ENCODE assay signal across 10 cellular contexts in the genomic region with DNA sequence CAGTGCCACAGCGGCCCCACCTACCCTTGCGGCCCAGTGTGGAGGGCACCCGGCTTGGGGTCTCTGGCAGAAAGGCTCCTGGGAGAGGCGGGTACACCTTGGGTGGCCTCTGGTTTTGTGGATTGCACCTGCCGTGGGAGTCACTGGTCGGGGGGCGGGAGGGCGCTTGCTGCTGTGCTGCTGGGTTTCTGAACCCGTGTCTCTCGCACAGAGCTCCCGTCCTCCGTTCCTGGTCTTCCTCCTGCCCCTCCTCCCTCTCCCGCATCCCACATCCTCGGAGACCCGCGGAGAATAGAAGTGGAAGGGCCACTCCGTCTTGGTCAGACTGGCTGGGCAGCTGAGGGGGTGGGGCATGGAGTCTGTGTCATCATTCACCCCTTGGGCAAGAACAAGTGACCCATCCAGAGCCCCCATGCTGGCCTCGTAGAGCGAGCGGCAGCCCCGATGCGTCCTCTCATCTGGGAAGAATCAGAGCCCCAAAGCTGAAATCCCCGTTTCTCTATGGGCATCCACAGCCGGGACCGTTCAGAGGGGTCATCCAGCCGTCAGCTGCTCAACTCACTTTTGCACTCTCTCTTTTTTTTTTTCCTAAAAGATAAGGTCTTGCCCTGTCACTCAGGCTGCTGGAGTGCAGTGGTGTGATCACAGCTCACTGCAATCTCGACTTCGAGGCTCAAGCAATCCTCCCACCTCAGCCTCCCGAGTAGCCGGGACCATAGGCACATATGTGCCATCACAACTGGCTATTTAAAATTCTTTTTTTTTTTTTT. TPM values are rescaled to one million over a fixed set of nuclear protein-coding genes. Genes with fewer than 3 reads are reported as not detected.
DNase-seq lines count a peak whose midpoint lies in the region; ATAC-seq and TF ChIP-seq lines count a peak whose summit lies in the region.
"Had no signal": no experiment of that assay in that cellular context is flagged by ENCODE, and none has a peak within 500 bp of the region (broad histone marks: within the 10 kb centered on the region; RNA-seq: fewer than 3 reads in every experiment).

No MANE protein-coding gene starts in this region.

- CTCF ChIA-PET in activated naive CD4-positive, alpha-beta T cell treated with anti-CD3 and anti-CD28 coated beads for 36 hours (lab: Charles Lee) = interaction anchor here (0.6 to 2.0 kb wide), 3 partner anchors 29 to 1184 kb away, joined by 3 to 6 read pairs (median 4); no protein-coding TSS in a partner anchor

- no peak for ATAC-seq in activated naive CD4-positive, alpha-beta T cell treated with anti-CD3 and anti-CD28 coated beads, Interleukin-2, amount 50 U/mL, for 72 hours
- no peak for ATAC-seq in mucosa of descending colon
- no peak for ATAC-seq in HG03457 (IDR thresholded peaks at IDR 0.05; ENCODE audit: unreplicated experiment)

- intact Hi-C loops in activated naive CD4-positive, alpha-beta T cell treated with anti-CD3 and anti-CD28 coated beads for 36 hours (cut with micrococcal nuclease) = no loop called here
- intact Hi-C loops in breast epithelium (cut with DNase I; ENCODE audit: low total_unique reads) (no loop called here), mucosa of descending colon (cut with DNase I, micrococcal nuclease) (no loop called here)

- H3K27me3 ChIP-seq in breast epithelium = no peaks in the 10 kb centered on the region

- H3K36me3 Mint-ChIP-seq in activated naive CD4-positive, alpha-beta T cell treated with anti-CD3 and anti-CD28 coated beads for 36 hours (ENCODE audit: low read depth) = peaks cover 2% of the 10 kb centered on the region
- H3K36me3 Mint-ChIP-seq in activated naive CD4-positive, alpha-beta T cell treated with anti-CD3 and anti-CD28 coated beads, Interleukin-2, amount 50 U/mL, for 72 hours = peaks cover 6 to 9% of the 10 kb centered on the region in 2 donors
- H3K36me3 Mint-ChIP-seq in type B pancreatic cell = no peaks in the 10 kb centered on the region

- no peaks in the 10 kb centered on the region for H3K36me3 ChIP-seq in breast epithelium
- H3K36me3 ChIP-seq in mucosa of descending colon (ENCODE audit: low read depth) = no peaks in the 10 kb centered on the region

- no peaks in the 10 kb centered on the region for H3K9me3 Mint-ChIP-seq in activated naive CD4-positive, alpha-beta T cell treated with anti-CD3 and anti-CD28 coated beads for 36 hours
- no peaks in the 10 kb centered on the region for H3K9me3 Mint-ChIP-seq in activated naive CD4-positive, alpha-beta T cell treated with anti-CD3 and anti-CD28 coated beads, Interleukin-2, amount 50 U/mL, for 72 hours
- no peaks in the 10 kb centered on the region for H3K9me3 Mint-ChIP-seq in type B pancreatic cell
- H3K9me3 Mint-ChIP-seq: activated T-helper 2 cell treated with anti-CD3 and anti-CD28 coated beads, Interferon-gamma antibody, Interleukin-2, Interleukin-4, amounts not matched to agents 10 μg/mL and 5 μg/mL and 100 μg/mL, durations not matched to agents 14 hours and 24 hours and 36 hours; nephron had no signal

- no peak for TF ChIP-seq CTCF in breast epithelium (IDR thresholded peaks at IDR 0.05)
- TF ChIP-seq CTCF in mucosa of descending colon (IDR thresholded peaks at IDR 0.05) = no peak
- no peak for TF ChIP-seq CTCF in type B pancreatic cell (conservative IDR thresholded peaks at IDR 0.05)

- H3K9me3 ChIP-seq in breast epithelium (no peaks in the 10 kb centered on the region), mucosa of descending colon (no peaks in the 10 kb centered on the region)

- DNase-seq in activated naive CD4-positive, alpha-beta T cell treated with anti-CD3 and anti-CD28 coated beads for 36 hours = no peak
- no peak for DNase-seq in activated naive CD4-positive, alpha-beta T cell treated with anti-CD3 and anti-CD28 coated beads, Interleukin-2, amount 50 U/mL, for 72 hours (ENCODE audit: low spot score in 2 of 2)
- DNase-seq in breast epithelium (ENCODE audit: low spot score in 2 of 2) = no peak
- peak in 2 of 3 donors; percentile 40 to 61 for DNase-seq in mucosa of descending colon
- no peak for DNase-seq in type B pancreatic cell (ENCODE audit: extremely low spot score, unreplicated experiment)
- DNase-seq in DMS114 treated with DMSO at 0.1 percent for 48 hours (lab: John Stamatoyannopoulos, UW; ENCODE audit: unreplicated experiment) = no peak
- no peak for DNase-seq in epidermal melanocyte (ENCODE audit: insufficient read length, low spot score)

- peaks cover 3 to 20% of the 10 kb centered on the region in 2 donors for H3K4me1 ChIP-seq in breast epithelium
- H3K4me1 ChIP-seq in mucosa of descending colon (ENCODE audit: low read depth) = peaks cover 48% of the 10 kb centered on the region

- H3K27me3 Mint-ChIP-seq in activated naive CD4-positive, alpha-beta T cell treated with anti-CD3 and anti-CD28 coated beads for 36 hours (ENCODE audit: low read depth) = no peaks in the 10 kb centered on the region
- peaks cover 27% of the 10 kb centered on the region for H3K27me3 Mint-ChIP-seq in type B pancreatic cell

- no peak for TF ChIP-seq POLR2A in breast epithelium (IDR thresholded peaks at IDR 0.05)

- H3K4me3 ChIP-seq in breast epithelium (no peak overlapping the region), mucosa of descending colon (no peak overlapping the region)

- H3K4me1 Mint-ChIP-seq in activated naive CD4-positive, alpha-beta T cell treated with anti-CD3 and anti-CD28 coated beads for 36 hours (ENCODE audit: low read depth) = peaks cover 19% of the 10 kb centered on the region
- peaks cover 22% of the 10 kb centered on the region for H3K4me1 Mint-ChIP-seq in type B pancreatic cell (ENCODE audit: unreplicated experiment)

- no peak overlapping the region for H3K4me3 Mint-ChIP-seq in activated naive CD4-positive, alpha-beta T cell treated with anti-CD3 and anti-CD28 coated beads for 36 hours
- H3K4me3 Mint-ChIP-seq in type B pancreatic cell = peak overlapping the region; percentile 39

- peak overlapping the region; percentile 24 for H3K27ac Mint-ChIP-seq in activated naive CD4-positive, alpha-beta T cell treated with anti-CD3 and anti-CD28 coated beads for 36 hours
- H3K27ac Mint-ChIP-seq in activated naive CD4-positive, alpha-beta T cell treated with anti-CD3 and anti-CD28 coated beads, Interleukin-2, amount 50 U/mL, for 72 hours = peak overlapping the region in 1 of 2 donors; percentile 86
- H3K27ac Mint-ChIP-seq in type B pancreatic cell = peak overlapping the region; percentile 97

- peak overlapping the region; percentile 97 to 100 for H3K27ac ChIP-seq in breast epithelium

RNA-seq across cellular contexts. Expression of gene MAFK, which starts 4.0 kb away (rescaled TPM):
- 10 to 100 TPM; 33.0 to 34.6 TPM for total RNA-seq in activated naive CD4-positive, alpha-beta T cell treated with anti-CD3 and anti-CD28 coated beads for 36 hours
- total RNA-seq in activated naive CD4-positive, alpha-beta T cell treated with anti-CD3 and anti-CD28 coated beads, Interleukin-2, amount 50 U/mL, for 72 hours = 10 to 100 TPM; 34.1 to 37.3 TPM
- total RNA-seq in breast epithelium = 10 to 100 TPM; 14.4 to 25.9 (median 25.2) TPM
- 10 to 100 TPM; 43.6 to 66.2 (median 52.2) TPM for total RNA-seq in mucosa of descending colon
- total RNA-seq in type B pancreatic cell (ENCODE audit: low replicate concordance) = 8.2 and 19.9 TPM in 2 replicates

RNA-seq across cellular contexts. Expression of gene TMEM184A, which starts 21.5 kb away (rescaled TPM):
- under 1 TPM in 1 of 2 experiments, not detected in 1; 0.36 TPM for total RNA-seq in activated naive CD4-positive, alpha-beta T cell treated with anti-CD3 and anti-CD28 coated beads for 36 hours
- under 1 TPM; 0.12 to 0.73 TPM for total RNA-seq in activated naive CD4-positive, alpha-beta T cell treated with anti-CD3 and anti-CD28 coated beads, Interleukin-2, amount 50 U/mL, for 72 hours
- total RNA-seq in breast epithelium = 1 to 10 TPM in 2 of 3 donors, not detected in 1; 6.6 to 8.2 TPM
- 10 to 100 TPM; 36.7 to 87.9 (median 66.0) TPM for total RNA-seq in mucosa of descending colon
- total RNA-seq in type B pancreatic cell (ENCODE audit: low replicate concordance) = 6.6 and 7.6 TPM in 2 replicates

RNA-seq across cellular contexts. Expression of gene INTS1, which starts 30.3 kb away (rescaled TPM):
- total RNA-seq in activated naive CD4-positive, alpha-beta T cell treated with anti-CD3 and anti-CD28 coated beads for 36 hours = 100 to 1,000 TPM in 1 of 2 experiments, 10 to 100 TPM in 1; 97.6 to 103 TPM
- 10 to 100 TPM; 84.6 to 85.0 TPM for total RNA-seq in activated naive CD4-positive, alpha-beta T cell treated with anti-CD3 and anti-CD28 coated beads, Interleukin-2, amount 50 U/mL, for 72 hours
- total RNA-seq in breast epithelium = 10 to 100 TPM; 27.5 to 32.1 (median 27.7) TPM
- total RNA-seq in mucosa of descending colon = 10 to 100 TPM; 79.6 to 94.3 (median 88.0) TPM
- 112 and 134 TPM in 2 replicates for total RNA-seq in type B pancreatic cell (ENCODE audit: low replicate concordance)

RNA-seq across cellular contexts. Expression of gene PSMG3, which starts 35.3 kb away (rescaled TPM):
- total RNA-seq in activated naive CD4-positive, alpha-beta T cell treated with anti-CD3 and anti-CD28 coated beads for 36 hours = 10 to 100 TPM; 29.8 to 33.9 TPM
- total RNA-seq in activated naive CD4-positive, alpha-beta T cell treated with anti-CD3 and anti-CD28 coated beads, Interleukin-2, amount 50 U/mL, for 72 hours = 10 to 100 TPM; 26.8 to 36.4 TPM
- total RNA-seq in breast epithelium = 10 to 100 TPM; 32.6 to 52.8 (median 45.4) TPM
- 10 to 100 TPM; 22.6 to 26.0 (median 22.9) TPM for total RNA-seq in mucosa of descending colon
- 27.0 and 35.2 TPM in 2 replicates for total RNA-seq in type B pancreatic cell (ENCODE audit: low replicate concordance)

Comparison
In these comparisons a context has a peak if more than half of its experiments do, and no peak if none do; other contexts are left out.
1. DNase-seq: peak in mucosa of descending colon (2 of 3); none in activated naive CD4-positive, alpha-beta T cell treated with anti-CD3 and anti-CD28 coated beads for 36 hours (single experiment), activated naive CD4-positive, alpha-beta T cell treated with anti-CD3 and anti-CD28 coated beads, Interleukin-2, amount 50 U/mL, for 72 hours (0 of 2), breast epithelium (0 of 2), type B pancreatic cell (single experiment), DMS114 treated with DMSO at 0.1 percent for 48 hours (single experiment) and epidermal melanocyte (single experiment).